Comparison of ENCODE assay signal across 12 cellular contexts in the genomic region with DNA sequence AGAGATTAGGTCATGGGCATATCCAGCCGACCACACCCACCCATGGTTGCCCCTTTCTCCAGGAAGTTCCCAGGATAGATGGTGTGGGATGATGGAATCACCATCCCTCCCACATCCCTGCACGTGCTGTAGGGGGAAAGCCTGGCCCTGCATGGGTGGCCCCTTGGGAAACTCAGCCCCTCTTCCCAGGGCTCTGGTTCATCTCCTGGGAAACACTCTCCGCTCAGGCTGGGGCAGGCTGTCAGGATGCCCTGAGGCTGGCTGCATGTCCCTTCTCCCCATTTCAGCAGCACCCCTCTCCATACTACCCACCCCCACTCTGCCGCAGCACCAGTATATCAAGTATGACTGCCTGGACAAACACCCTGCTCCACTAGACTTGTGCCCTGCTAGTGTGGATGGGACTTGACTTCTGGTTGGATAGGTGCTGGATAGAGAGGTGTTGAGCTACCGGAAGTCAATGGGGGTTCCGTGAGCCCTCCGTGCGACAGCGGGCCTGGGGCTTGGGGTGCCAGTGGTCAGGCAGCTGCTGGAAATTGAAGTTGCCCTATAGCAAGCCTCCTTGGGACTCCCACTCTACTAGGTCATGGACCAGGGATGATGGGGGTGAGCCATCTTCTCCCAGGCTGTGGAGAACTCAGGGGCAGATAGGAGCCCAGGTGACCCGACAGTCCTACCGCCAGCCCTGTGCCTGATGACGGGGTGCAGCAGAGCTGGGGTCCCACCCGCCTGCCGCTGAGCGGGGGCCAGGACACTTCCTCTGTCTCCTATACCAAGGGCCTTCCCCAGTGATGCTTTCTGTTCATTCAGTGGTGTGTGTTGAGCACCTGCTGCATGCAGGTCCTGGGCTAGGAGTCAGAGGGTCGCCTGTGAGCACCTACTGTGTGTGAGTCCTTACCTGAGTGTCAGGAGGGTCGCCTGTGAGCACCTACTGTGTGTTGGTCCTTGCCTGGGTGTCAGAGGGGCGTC.
A peak's percentile ranks its signal among the peaks of the same experiment; 100 is the strongest.
DNase-seq lines count a peak whose midpoint lies in the region; ATAC-seq and TF ChIP-seq lines count a peak whose summit lies in the region.
"Had no signal": no experiment of that assay in that cellular context is flagged by ENCODE, and none has a peak within 500 bp of the region (broad histone marks: within the 10 kb centered on the region; RNA-seq: fewer than 3 reads in every experiment).

No MANE protein-coding gene starts in this region.

- TF ChIP-seq POLR2A in esophagus squamous epithelium (IDR thresholded peaks at IDR 0.05): no peak

- no peaks in the 10 kb centered on the region for H3K36me3 ChIP-seq in esophagus squamous epithelium
- H3K36me3 ChIP-seq: pancreas had no signal

- peak; percentile 36 for DNase-seq in activated CD4-positive, alpha-beta T cell treated with anti-CD3 and anti-CD28 coated beads for 48 hours
- no peak for DNase-seq in activated CD4-positive, alpha-beta T cell treated with anti-CD3 and anti-CD28 coated beads for 4 hours
- DNase-seq in RPMI7951 (ENCODE audit: low read depth) (peak; percentile 42), iPS-NIHi11 (ENCODE audit: low spot score) (peak; percentile 12), esophagus squamous epithelium (lab: John Stamatoyannopoulos, UW) (no peak), GM10266 (ENCODE audit: extremely low spot score) (no peak), SIG-M5 (lab: John Stamatoyannopoulos, UW) (no peak)
- no peak for DNase-seq in stimulated activated naive B cell treated with anti-CD40 and anti-IgM and Interleukin-4, amounts not matched to agents 10 μg/mL and 1 μg/mL and 100 μg/mL, for 72 hours
- DNase-seq: activated naive CD4-positive, alpha-beta T cell treated with Interleukin-2 at 50 U/mL for 16 hours; GDM1; substantia nigra had no signal

- intact Hi-C loops in esophagus squamous epithelium (cut with DNase I): no loop called here

- no peak overlapping the region for H3K27ac ChIP-seq in esophagus squamous epithelium
- H3K27ac ChIP-seq: pancreas had no signal

- no peak overlapping the region for H3K4me3 Mint-ChIP-seq in stimulated activated naive B cell treated with anti-CD40 and anti-IgM and Interleukin-4, amounts not matched to agents 10 μg/mL and 1 μg/mL and 100 μg/mL, for 72 hours

- H3K4me1 Mint-ChIP-seq in stimulated activated naive B cell treated with anti-CD40 and anti-IgM and Interleukin-4, amounts not matched to agents 10 μg/mL and 1 μg/mL and 100 μg/mL, for 72 hours: peaks cover 17 to 23% of the 10 kb centered on the region in 2 donors

- H3K27me3 Mint-ChIP-seq in stimulated activated naive B cell treated with anti-CD40 and anti-IgM and Interleukin-4, amounts not matched to agents 10 μg/mL and 1 μg/mL and 100 μg/mL, for 72 hours: peaks cover under 1 to 14% of the 10 kb centered on the region in 2 donors

- TF ChIP-seq CTCF in esophagus squamous epithelium (IDR thresholded peaks at IDR 0.05) (no peak), GM10266 (IDR thresholded peaks at IDR 0.05; ENCODE audit: control insufficient read depth, insufficient read depth, low read depth, missing control alignments) (no peak)

- H3K4me1 ChIP-seq in esophagus squamous epithelium: no peaks in the 10 kb centered on the region
- H3K4me1 ChIP-seq: pancreas had no signal

- H3K9me3 ChIP-seq in esophagus squamous epithelium: peaks cover 0 to under 1% (median 0%) of the 10 kb centered on the region in 3 donors
- H3K9me3 ChIP-seq: pancreas had no signal

- peaks cover 0 to 2% of the 10 kb centered on the region in 2 donors for H3K9me3 Mint-ChIP-seq in stimulated activated naive B cell treated with anti-CD40 and anti-IgM and Interleukin-4, amounts not matched to agents 10 μg/mL and 1 μg/mL and 100 μg/mL, for 72 hours

- no peaks in the 10 kb centered on the region for H3K36me3 Mint-ChIP-seq in stimulated activated naive B cell treated with anti-CD40 and anti-IgM and Interleukin-4, amounts not matched to agents 10 μg/mL and 1 μg/mL and 100 μg/mL, for 72 hours

- peaks cover 0 to 11% (median 0%) of the 10 kb centered on the region in 4 donors for H3K27me3 ChIP-seq in esophagus squamous epithelium
- H3K27me3 ChIP-seq: pancreas had no signal

- H3K27ac Mint-ChIP-seq in stimulated activated naive B cell treated with anti-CD40 and anti-IgM and Interleukin-4, amounts not matched to agents 10 μg/mL and 1 μg/mL and 100 μg/mL, for 72 hours: peak overlapping the region; percentile 75

- no peak overlapping the region for H3K4me3 ChIP-seq in esophagus squamous epithelium
- H3K4me3 ChIP-seq: pancreas had no signal

- WGBS in esophagus squamous epithelium, 2 donors: 68 to 71% methylated on average over 3 to 10 of the region's 18 CpGs

- ATAC-seq in stimulated activated naive B cell treated with anti-CD40 and anti-IgM and Interleukin-4, amounts not matched to agents 10 μg/mL and 1 μg/mL and 100 μg/mL, for 72 hours (replicated peaks): peak; percentile 68 to 78
- ATAC-seq: pancreas had no signal

Comparison
In these comparisons a context has a peak if more than half of its experiments do, and no peak if none do; other contexts are left out.
1. DNase-seq: peak in activated CD4-positive, alpha-beta T cell treated with anti-CD3 and anti-CD28 coated beads for 48 hours (single experiment), RPMI7951 (single experiment) and iPS-NIHi11 (single experiment); none in activated CD4-positive, alpha-beta T cell treated with anti-CD3 and anti-CD28 coated beads for 4 hours (0 of 2), stimulated activated naive B cell treated with anti-CD40 and anti-IgM and Interleukin-4, amounts not matched to agents 10 μg/mL and 1 μg/mL and 100 μg/mL, for 72 hours (single experiment), esophagus squamous epithelium (single experiment), GM10266 (single experiment) and SIG-M5 (single experiment).